17 cellular contexts compared by ENCODE assay signal in the genomic region with DNA sequence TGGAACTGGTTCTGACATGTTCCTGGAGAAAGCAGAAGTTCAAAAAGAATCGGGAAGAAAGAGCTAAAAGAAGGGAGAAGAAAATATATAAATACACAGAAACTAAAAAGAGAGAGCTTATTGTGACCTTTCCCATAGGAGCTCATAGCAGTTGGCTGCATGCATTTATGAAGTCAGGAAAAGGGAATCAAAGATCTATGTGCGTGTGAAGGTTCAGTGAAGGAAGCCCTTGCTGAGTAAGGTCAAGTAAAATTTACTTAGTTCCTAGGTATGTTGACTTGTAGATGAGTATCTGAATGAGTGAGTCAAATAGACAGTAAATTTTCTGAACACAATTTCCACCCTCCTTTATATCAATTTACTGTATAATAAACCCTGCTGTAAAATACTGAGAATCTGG.
"Had no signal": no experiment of that assay in that cellular context is flagged by ENCODE, and none has a peak within 500 bp of the region (broad histone marks: within the 10 kb centered on the region; RNA-seq: fewer than 3 reads in every experiment).

No MANE protein-coding gene starts in this region.

- H3K4me1 ChIP-seq: spleen, testis had no signal

- H3K27me3 ChIP-seq: spleen, testis had no signal

- H3K9me3 ChIP-seq: spleen, testis had no signal

- H3K4me3 ChIP-seq: lung, spleen, testis had no signal

- DNase-seq: activated CD4-positive, alpha-beta T cell treated with anti-CD3 and anti-CD28 coated beads for 36 hours; activated CD4-positive, alpha-beta T cell treated with anti-CD3 and anti-CD28 coated beads, Interleukin-2, amount 50 U/mL, for 48 hours; activated gamma-delta T cell treated with Interleukin-2 at 50 U/mL for 16 hours; activated T-cell treated with anti-CD3 and anti-CD28 coated beads for 4 hours; dermis blood vessel endothelial cell; effector memory CD4-positive, alpha-beta T cell; nucleus accumbens; posterior cingulate gyrus; spleen; stimulated activated CD4-positive, alpha-beta T cell treated with anti-CD3 and anti-CD28 coated beads, Interleukin-4, amount 100 ng/mL, for 4 hours; T-helper 17 cell; testis had no signal

- FAIRE-seq: TTC549 had no signal

- H3K36me3 ChIP-seq: spleen had no signal

- ATAC-seq: activated CD4-positive, alpha-beta T cell treated with anti-CD3 and anti-CD28 coated beads for 36 hours; natural killer cell treated with Interleukin-12 subunit alpha and Interleukin-12 subunit beta and Interleukin-15 and Interleukin-18, amount 100 ng/mL, for 72 hours; stimulated activated memory B cell treated with anti-CD40 and anti-IgM and Interleukin-4, amounts not matched to agents 10 μg/mL and 1 μg/mL and 100 μg/mL, for 72 hours; T-helper 17 cell; WTC11 had no signal

- H3K27ac ChIP-seq: spleen, testis had no signal
